In genomic region chr7:35430547-35431153, GRCh38 we compare ENCODE assay signal across 10 cellular contexts.
DNase-seq lines count a peak whose midpoint lies in the region; ATAC-seq, FAIRE-seq and TF ChIP-seq lines count a peak whose summit lies in the region.
"Had no signal": no experiment of that assay in that cellular context is flagged by ENCODE, and none has a peak within 500 bp of the region (broad histone marks: within the 10 kb centered on the region; RNA-seq: fewer than 3 reads in every experiment).

No MANE protein-coding gene starts in this region.

- H3K4me1 ChIP-seq in K562 (replicated peaks in 1 of 2; ENCODE audit: control insufficient read depth in 2 of 2, insufficient read depth in 2 of 2, low read length in 2 of 2) (no peaks in the 10 kb centered on the region), neuronal stem cell (ENCODE audit: control insufficient read depth in 2 of 2, insufficient read depth in 1 of 2, low read depth in 1 of 2, low read length in 2 of 2) (no peaks in the 10 kb centered on the region)

- peak; percentile 53 for ATAC-seq in activated CD4-positive, alpha-beta T cell treated with anti-CD3 and anti-CD28 coated beads for 36 hours
- ATAC-seq in K562, result peak; percentile 90

- no peak for TF ChIP-seq POLR2A in K562 (conservative IDR thresholded peaks at IDR 0.05)

- FAIRE-seq in K562 (lab: Jason Lieb, UNC), result peak; percentile 91

- H3K27ac ChIP-seq in K562 (ENCODE audit: extremely low read depth, low read depth, low read length), result no peak overlapping the region
- H3K27ac ChIP-seq in neuronal stem cell (replicated peaks; ENCODE audit: low read length), result no peak overlapping the region

- H3K79me2 ChIP-seq in K562 (ENCODE audit: control insufficient read depth, insufficient read depth, low read length), result no peaks in the 10 kb centered on the region

- H4K8ac ChIP-seq in neuronal stem cell (ENCODE audit: low read depth, low read length), result no peak overlapping the region

- no peaks in the 10 kb centered on the region for H3K36me3 Mint-ChIP-seq in activated CD4-positive, alpha-beta T cell treated with anti-CD3 and anti-CD28 coated beads for 36 hours (ENCODE audit: low read depth)
- H3K36me3 Mint-ChIP-seq in progenitor cell of endocrine pancreas (ENCODE audit: insufficient read depth), result no peaks in the 10 kb centered on the region

- H3K23ac ChIP-seq in neuronal stem cell (ENCODE audit: low read depth, low read length, poor library complexity), result no peak overlapping the region

- H3K9ac ChIP-seq in K562 (ENCODE audit: insufficient read depth in 1 of 2, low read depth in 2 of 2, low read length in 2 of 2) (no peak overlapping the region), neuronal stem cell (ENCODE audit: low read depth, low read length, poor library complexity) (no peak overlapping the region)

- H3K18ac ChIP-seq in neuronal stem cell (ENCODE audit: low read length), result no peak overlapping the region

- no TSS peak for BruUV-seq in K562 (replicated peaks; lab: Mats Ljungman, UMichigan)

- H3K14ac ChIP-seq in neuronal stem cell (ENCODE audit: low read length), result no peak overlapping the region

- H3K27me3 Mint-ChIP-seq in activated CD4-positive, alpha-beta T cell treated with anti-CD3 and anti-CD28 coated beads for 36 hours, result peaks cover 14% of the 10 kb centered on the region
- H3K27me3 Mint-ChIP-seq in progenitor cell of endocrine pancreas, result no peaks in the 10 kb centered on the region

- TF ChIP-seq CTCF in K562 (IDR thresholded peaks at IDR 0.05 in 2 of 3, conservative IDR thresholded peaks at IDR 0.05 in 1 of 3; ENCODE audit: insufficient read depth in 2 of 3, low read depth in 1 of 3, low read length in 3 of 3) (peak; percentile 74 to 80 (median 76)), progenitor cell of endocrine pancreas (IDR thresholded peaks at IDR 0.05; ENCODE audit: unreplicated experiment) (peak; percentile 34)

- WGBS in K562 (ENCODE audit: insufficient coverage, low coverage, missing lambda C conversion rate), result under 1% methylated on average over 7 of the region's 7 CpGs
- no CpG with 5 or more reads among the region's 7 CpGs for WGBS in neuronal stem cell (ENCODE audit: extremely low coverage in 2 of 2, insufficient read length in 2 of 2, insufficient replicate concordance in 1 of 2), 2 donors

- H3K4me1 Mint-ChIP-seq in activated CD4-positive, alpha-beta T cell treated with anti-CD3 and anti-CD28 coated beads for 36 hours, result no peaks in the 10 kb centered on the region
- no peaks in the 10 kb centered on the region for H3K4me1 Mint-ChIP-seq in progenitor cell of endocrine pancreas (ENCODE audit: low read depth)
- H3K4me1 Mint-ChIP-seq: CD4-positive, alpha-beta memory T cell had no signal

- DNase-seq in activated CD4-positive, alpha-beta T cell treated with anti-CD3 and anti-CD28 coated beads for 36 hours, result peak; percentile 33
- no peak for DNase-seq in activated CD4-positive, alpha-beta T cell treated with anti-CD3 and anti-CD28 coated beads for 4 hours
- DNase-seq in KBM-7 (peak; percentile 60), K562 (ENCODE audit: extremely low read depth in 1 of 4, low spot score in 3 of 4) (peak; percentile 49 to 57 (median 53)), progenitor cell of endocrine pancreas (ENCODE audit: low spot score, unreplicated experiment) (no peak), NCI-H446 treated with DMSO at 0.1 percent for 48 hours (lab: John Stamatoyannopoulos, UW) (no peak), neuronal stem cell (ENCODE audit: low spot score) (no peak), dedifferentiated amniotic fluid mesenchymal stem cell (ENCODE audit: extremely low spot score) (no peak)
- DNase-seq: CD4-positive, alpha-beta memory T cell; GOT3 had no signal

- TF ChIP-seq RAD21 in K562 (CRISPR knock-in tag; conservative IDR thresholded peaks at IDR 0.05 in 1 of 2, IDR thresholded peaks at IDR 0.05 in 1 of 2), result peak; percentile 41 to 65

- H4K91ac ChIP-seq in neuronal stem cell (ENCODE audit: low read depth, low read length, poor library complexity), result no peak overlapping the region

- H3K9me1 ChIP-seq in K562 (ENCODE audit: control insufficient read depth, insufficient read depth, low read length), result no peaks in the 10 kb centered on the region

- no peak overlapping the region for H2BK12ac ChIP-seq in neuronal stem cell (ENCODE audit: low read length)

- H2AFZ ChIP-seq in K562 (ENCODE audit: low read depth, low read length), result no peak overlapping the region
- H2AFZ ChIP-seq in neuronal stem cell (ENCODE audit: low read length), result no peak overlapping the region

- H3K27me3 ChIP-seq in K562 (ENCODE audit: control insufficient read depth in 2 of 2, insufficient read depth in 2 of 2, low read length in 2 of 2) (no peaks in the 10 kb centered on the region), neuronal stem cell (ENCODE audit: control insufficient read depth in 3 of 3, insufficient read depth in 3 of 3, low read depth in 1 of 3, low read length in 3 of 3) (no peaks in the 10 kb centered on the region)

- no peak overlapping the region for H3K4me3 Mint-ChIP-seq in activated CD4-positive, alpha-beta T cell treated with anti-CD3 and anti-CD28 coated beads for 36 hours
- no peak overlapping the region for H3K4me3 Mint-ChIP-seq in progenitor cell of endocrine pancreas (ENCODE audit: low read depth)
- H3K4me3 Mint-ChIP-seq: CD4-positive, alpha-beta memory T cell had no signal

- H3K36me3 ChIP-seq in K562 (ENCODE audit: control insufficient read depth, insufficient read depth, low read length) (no peaks in the 10 kb centered on the region), neuronal stem cell (replicated peaks in 1 of 2; ENCODE audit: control insufficient read depth in 2 of 2, insufficient read depth in 2 of 2, low read length in 2 of 2) (no peaks in the 10 kb centered on the region)

- H3K9me3 Mint-ChIP-seq in activated CD4-positive, alpha-beta T cell treated with anti-CD3 and anti-CD28 coated beads for 36 hours (ENCODE audit: low read depth), result peaks cover 5% of the 10 kb centered on the region
- H3K9me3 Mint-ChIP-seq in progenitor cell of endocrine pancreas (ENCODE audit: low read depth), result peaks cover 40% of the 10 kb centered on the region

- no peaks in the 10 kb centered on the region for H4K20me1 ChIP-seq in K562 (replicated peaks; ENCODE audit: control insufficient read depth, insufficient read depth, low read length)

- no peak overlapping the region for H2BK5ac ChIP-seq in neuronal stem cell (ENCODE audit: low read length)

- POLR2A ChIA-PET in activated CD4-positive, alpha-beta T cell treated with anti-CD3 and anti-CD28 coated beads for 36 hours (lab: Charles Lee), result no interaction called here
- POLR2A ChIA-PET in K562 (lab: Yijun Ruan, JAX), result no interaction called here

- H3K4me2 ChIP-seq in K562 (ENCODE audit: insufficient read depth, low read length) (no peak overlapping the region), neuronal stem cell (ENCODE audit: insufficient read depth, low read length, poor library complexity, severe bottlenecking) (no peak overlapping the region)

- no peak overlapping the region for H3K4me3 ChIP-seq in K562
- no peak overlapping the region for H3K4me3 ChIP-seq in neuronal stem cell (ENCODE audit: low read length in 2 of 2)

- no peak overlapping the region for H2BK120ac ChIP-seq in neuronal stem cell (ENCODE audit: low read depth, low read length)

- in situ Hi-C loops in KBM-7 (cut with MboI; ENCODE audit: low pct_unique_long_range_greater_than_20kb, low sequenced_read_pairs) (no loop called here), K562 (cut with MboI) (no loop called here)

- no peaks in the 10 kb centered on the region for H3K79me1 ChIP-seq in neuronal stem cell (ENCODE audit: low read depth, low read length)

- no peak for TF ChIP-seq EP300 in K562 (IDR thresholded peaks at IDR 0.05; ENCODE audit: low read length)

- H3K27ac Mint-ChIP-seq in activated CD4-positive, alpha-beta T cell treated with anti-CD3 and anti-CD28 coated beads for 36 hours, result no peak overlapping the region
- no peak overlapping the region for H3K27ac Mint-ChIP-seq in progenitor cell of endocrine pancreas
- H3K27ac Mint-ChIP-seq: CD4-positive, alpha-beta memory T cell had no signal

- H3K4ac ChIP-seq in neuronal stem cell (ENCODE audit: low read length), result no peak overlapping the region

- CTCF ChIA-PET in activated CD4-positive, alpha-beta T cell treated with anti-CD3 and anti-CD28 coated beads for 36 hours (lab: Charles Lee), result interaction anchor here (0.6 to 1.8 kb wide), 8 partner anchors 15 to 1886 kb away, joined by 3 to 7 read pairs (median 4); no protein-coding TSS in a partner anchor
- CTCF ChIA-PET in K562 (lab: Yijun Ruan, JAX; ENCODE audit: low intra/inter-chr PET ratio), result no interaction called here

- no peak overlapping the region for H2BK15ac ChIP-seq in neuronal stem cell (ENCODE audit: low read length)

- H2AK5ac ChIP-seq in neuronal stem cell (ENCODE audit: low read depth, low read length), result no peak overlapping the region

- intact Hi-C loops in activated CD4-positive, alpha-beta T cell treated with anti-CD3 and anti-CD28 coated beads for 36 hours (cut with DNase I, micrococcal nuclease), result loop anchor here in 1 of 2 experiments (10.0 kb wide), 1 partner anchor 236 kb away; no protein-coding TSS in a partner anchor
- intact Hi-C loops in K562 (cut with micrococcal nuclease), result loop anchor here (10.0 kb wide), 1 partner anchor 236 kb away; no protein-coding TSS in a partner anchor

- no peaks in the 10 kb centered on the region for H3K9me3 ChIP-seq in K562 (replicated peaks; ENCODE audit: control insufficient read depth, insufficient read depth, low read depth, low read length)
- H3K9me3 ChIP-seq in neuronal stem cell (replicated peaks in 1 of 2; ENCODE audit: control insufficient read depth in 2 of 2, insufficient read depth in 1 of 2, low read depth in 1 of 2, low read length in 2 of 2), result peaks cover 0 to 14% of the 10 kb centered on the region in 2 donors

TF ChIP-seq in K562, 482 proteins besides CTCF, POLR2A, EP300 and RAD21:
- TF ChIP-seq ZNF696 (CRISPR knock-in tag; conservative IDR thresholded peaks at IDR 0.05) (no peak), SMC3 (conservative IDR thresholded peaks at IDR 0.05; ENCODE audit: insufficient read depth, low read depth, low read length) (peak; percentile 61), RB1 (IDR thresholded peaks at IDR 0.05; ENCODE audit: low read depth) (peak; percentile 32; the same call in 1 of the 2 replicates)

Comparison
In these comparisons a context has a peak if more than half of its experiments do, and no peak if none do; other contexts are left out.
1. DNase-seq: peak in activated CD4-positive, alpha-beta T cell treated with anti-CD3 and anti-CD28 coated beads for 36 hours (single experiment), KBM-7 (single experiment) and K562 (4 of 4); none in activated CD4-positive, alpha-beta T cell treated with anti-CD3 and anti-CD28 coated beads for 4 hours (0 of 2), progenitor cell of endocrine pancreas (single experiment), NCI-H446 treated with DMSO at 0.1 percent for 48 hours (single experiment), neuronal stem cell (single experiment) and dedifferentiated amniotic fluid mesenchymal stem cell (single experiment).